Comparison of ENCODE assay signal across 1 cellular context in genomic region chr1:247347395-247348222, GRCh38.
TF ChIP-seq lines count a peak whose summit lies in the region.

No MANE protein-coding gene starts in this region.

TF ChIP-seq in GM12878, 131 proteins besides CTCF, POLR2A, EP300 and RAD21 (continued from another document):
- TF ChIP-seq ZBTB33 (IDR thresholded peaks at IDR 0.05), result no peak
- no peak for TF ChIP-seq STAT1 (conservative IDR thresholded peaks at IDR 0.05)
- TF ChIP-seq CBFB (IDR thresholded peaks at IDR 0.05; ENCODE audit: low read depth), result no peak
- no peak for TF ChIP-seq TCF12 (IDR thresholded peaks at IDR 0.05; ENCODE audit: low read depth, low read length)
- TF ChIP-seq E4F1 (IDR thresholded peaks at IDR 0.05; ENCODE audit: borderline replicate concordance, partially characterized antibody), result no peak
- no peak for TF ChIP-seq KDM1A (IDR thresholded peaks at IDR 0.05; ENCODE audit: borderline replicate concordance)
- TF ChIP-seq ESRRA (IDR thresholded peaks at IDR 0.05; ENCODE audit: low read length), result no peak
